In genomic region chr2:113263546-113263945, GRCh38 we compare ENCODE assay signal across 30 cellular contexts.
"Had no signal": no experiment of that assay in that cellular context is flagged by ENCODE, and none has a peak within 500 bp of the region (broad histone marks: within the 10 kb centered on the region; RNA-seq: fewer than 3 reads in every experiment).

No MANE protein-coding gene starts in this region.

- H3K4me1 ChIP-seq: adrenal gland, esophagus squamous epithelium, vagina had no signal

- FAIRE-seq: colon, endometrium had no signal

- H3K27ac Mint-ChIP-seq: activated B cell treated with CpG ODN at 0.5 μM for 24 hours; activated CD8-positive, alpha-beta T cell treated with anti-CD3 and anti-CD28 coated beads for 36 hours; activated naive CD8-positive, alpha-beta T cell; activated T-helper 17 cell treated with anti-CD3 and anti-CD28 coated beads, Interleukin-2, amount 50 U/mL, for 72 hours; natural killer cell treated with Interleukin-12 subunit alpha and Interleukin-12 subunit beta and Interleukin-15 and Interleukin-18, amount 100 ng/mL, for 72 hours; stimulated activated memory B cell treated with anti-CD40 and anti-IgM and Interleukin-4, amounts not matched to agents 10 μg/mL and 1 μg/mL and 100 μg/mL, for 72 hours; stimulated activated naive CD8-positive, alpha-beta T cell treated with anti-CD3 and anti-CD28 coated beads, Interleukin-15, amount 100 ng/mL, for 72 hours; T-helper 2 cell treated with Interferon-gamma antibody and Interleukin-4, amounts not matched to agents 5 μg/mL and 100 μg/mL, for 36 hours had no signal

- H3K36me3 ChIP-seq: adrenal gland, heart right ventricle, upper lobe of left lung, vagina had no signal

- H3K9me3 Mint-ChIP-seq: activated B cell treated with CpG ODN at 0.5 μM for 24 hours; activated CD8-positive, alpha-beta T cell treated with anti-CD3 and anti-CD28 coated beads for 36 hours; activated T-cell treated with anti-CD3 and anti-CD28 coated beads, Interleukin-2, amount 50 U/mL, for 4 hours; activated T-helper 17 cell treated with anti-CD3 and anti-CD28 coated beads, Interleukin-2, amount 50 U/mL, for 72 hours; natural killer cell treated with Interleukin-12 subunit alpha and Interleukin-12 subunit beta and Interleukin-15 and Interleukin-18, amount 100 ng/mL, for 72 hours; stimulated activated memory B cell treated with anti-CD40 and anti-IgM and Interleukin-4, amounts not matched to agents 10 μg/mL and 1 μg/mL and 100 μg/mL, for 72 hours; stimulated activated naive CD8-positive, alpha-beta T cell treated with anti-CD3 and anti-CD28 coated beads, Interleukin-15, amount 100 ng/mL, for 72 hours; T-helper 2 cell treated with Interferon-gamma antibody and Interleukin-4, amounts not matched to agents 5 μg/mL and 100 μg/mL, for 36 hours had no signal

- H3K4me3 Mint-ChIP-seq: activated B cell treated with CpG ODN at 0.5 μM for 24 hours; activated CD8-positive, alpha-beta T cell treated with anti-CD3 and anti-CD28 coated beads for 36 hours; activated naive CD8-positive, alpha-beta T cell; activated T-cell treated with anti-CD3 and anti-CD28 coated beads, Interleukin-2, amount 50 U/mL, for 4 hours; activated T-helper 17 cell treated with anti-CD3 and anti-CD28 coated beads, Interleukin-2, amount 50 U/mL, for 72 hours; natural killer cell treated with Interleukin-12 subunit alpha and Interleukin-12 subunit beta and Interleukin-15 and Interleukin-18, amount 100 ng/mL, for 72 hours; stimulated activated memory B cell treated with anti-CD40 and anti-IgM and Interleukin-4, amounts not matched to agents 10 μg/mL and 1 μg/mL and 100 μg/mL, for 72 hours; stimulated activated naive CD8-positive, alpha-beta T cell treated with anti-CD3 and anti-CD28 coated beads, Interleukin-15, amount 100 ng/mL, for 72 hours; T-helper 2 cell treated with Interferon-gamma antibody and Interleukin-4, amounts not matched to agents 5 μg/mL and 100 μg/mL, for 36 hours had no signal

- H3K27me3 Mint-ChIP-seq: natural killer cell treated with Interleukin-12 subunit alpha and Interleukin-12 subunit beta and Interleukin-15 and Interleukin-18, amount 100 ng/mL, for 72 hours; stimulated activated memory B cell treated with anti-CD40 and anti-IgM and Interleukin-4, amounts not matched to agents 10 μg/mL and 1 μg/mL and 100 μg/mL, for 72 hours had no signal

- H3K4me3 ChIP-seq: adrenal gland, body of pancreas, esophagus squamous epithelium, heart right ventricle, mucosa of descending colon, skin epidermis, upper lobe of left lung, vagina had no signal

- H3K4me1 Mint-ChIP-seq: activated B cell treated with CpG ODN at 0.5 μM for 24 hours; activated T-helper 17 cell treated with anti-CD3 and anti-CD28 coated beads, Interleukin-2, amount 50 U/mL, for 72 hours; stimulated activated memory B cell treated with anti-CD40 and anti-IgM and Interleukin-4, amounts not matched to agents 10 μg/mL and 1 μg/mL and 100 μg/mL, for 72 hours had no signal

- H3K27ac ChIP-seq: adrenal gland, epithelial cell of prostate, esophagus squamous epithelium, heart right ventricle, skin epidermis, upper lobe of left lung, vagina had no signal

- H3K36me3 Mint-ChIP-seq: natural killer cell treated with Interleukin-12 subunit alpha and Interleukin-12 subunit beta and Interleukin-15 and Interleukin-18, amount 100 ng/mL, for 72 hours had no signal

- H3K9me3 ChIP-seq: adrenal gland, body of pancreas, esophagus squamous epithelium, heart right ventricle, mucosa of descending colon, upper lobe of left lung, vagina had no signal

- DNase-seq: activated B cell treated with CpG ODN at 0.5 μM for 24 hours; activated CD4-positive, alpha-beta T cell treated with anti-CD3 and anti-CD28 coated beads, Interleukin-2, amount 50 U/mL, for 1 hour; activated CD8-positive, alpha-beta T cell treated with anti-CD3 and anti-CD28 coated beads for 36 hours; activated naive CD4-positive, alpha-beta T cell treated with Interleukin-2 at 50 U/mL for 16 hours; activated T-cell treated with anti-CD3 and anti-CD28 coated beads, Interleukin-2, amount 50 U/mL, for 4 hours; aorta; body of pancreas; effector CD8-positive, alpha-beta T cell; esophagus squamous epithelium; foreskin melanocyte; heart right ventricle; left ventricle myocardium superior; mucosa of descending colon; posterior cingulate gyrus; stimulated activated CD4-positive, alpha-beta T cell treated with anti-CD3 and anti-CD28 coated beads, Interleukin-4, amount 100 ng/mL, for 4 hours; stimulated activated CD8-positive, alpha-beta memory T cell treated with anti-CD3 and anti-CD28 coated beads, Interleukin-4, amount 100 ng/mL, for 48 hours; stimulated activated naive CD8-positive, alpha-beta T cell treated with anti-CD3 and anti-CD28 coated beads, Interleukin-15, amount 100 ng/mL, for 72 hours; substantia nigra; upper lobe of left lung had no signal
